ENCODE assay signal across 14 cellular contexts in the genomic region with DNA sequence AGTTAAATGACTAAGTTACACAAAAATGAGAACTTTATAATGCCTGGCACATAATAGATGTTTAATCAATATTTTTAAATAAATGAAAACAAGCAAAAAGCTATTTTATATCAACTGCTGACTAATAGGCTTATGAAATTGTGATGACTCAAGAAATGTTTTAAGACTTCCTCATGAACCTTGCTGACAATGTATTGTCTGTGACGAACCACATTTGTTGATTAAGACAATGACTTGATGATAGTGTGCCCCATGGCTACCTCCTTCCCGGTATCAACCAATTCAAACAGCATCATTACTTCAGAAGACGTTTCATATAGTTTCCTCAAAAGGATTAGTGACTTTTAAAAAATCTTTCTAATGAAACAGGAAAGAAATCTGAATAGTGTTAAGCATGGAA.
A peak's percentile ranks its signal among the peaks of the same experiment; 100 is the strongest.
DNase-seq lines count a peak whose midpoint lies in the region; TF ChIP-seq lines count a peak whose summit lies in the region.
"Had no signal": no experiment of that assay in that cellular context is flagged by ENCODE, and none has a peak within 500 bp of the region (broad histone marks: within the 10 kb centered on the region; RNA-seq: fewer than 3 reads in every experiment).

No MANE protein-coding gene starts in this region.

- CTCF ChIA-PET in HEK293T (lab: Yijun Ruan, JAX), result no interaction called here

- POLR2A ChIA-PET in HEK293T (lab: Yijun Ruan, JAX), result no interaction called here

- peak; percentile 33 for DNase-seq in AG20443 (ENCODE audit: low spot score)
- peak; percentile 22 for DNase-seq in LoVo (ENCODE audit: low spot score)
- peak; percentile 88 for DNase-seq in amniotic epithelial cell (ENCODE audit: low read depth)
- DNase-seq in iris pigment epithelial cell (ENCODE audit: low read depth), result peak; percentile 91
- DNase-seq in DMS 273 treated with DMSO at 0.1 percent for 48 hours (lab: John Stamatoyannopoulos, UW), result no peak
- no peak for DNase-seq in NCI-H2029 (lab: John Stamatoyannopoulos, UW)
- DNase-seq in HEK293T (ENCODE audit: extremely low spot score), result no peak
- DNase-seq in amniotic stem cell (lab: John Stamatoyannopoulos, UW), result no peak
- DNase-seq: activated CD4-positive, alpha-beta T cell treated with anti-CD3 and anti-CD28 coated beads, Interleukin-2, amount 50 U/mL, for 1 hour; DMS79 treated with DMSO at 0.1 percent for 48 hours; NCI-H2081 treated with DMSO at 0.1 percent for 48 hours; NK-92 treated with Interleukin-12 subunit alpha and Interleukin-12 subunit beta, amount 100 ng/mL, for 24 hours; stimulated activated CD4-positive, alpha-beta T cell treated with anti-CD3 and anti-CD28 coated beads, Interleukin-1b, Interleukin-23, amount 100 ng/mL, for 48 hours; uterus had no signal

TF ChIP-seq in HEK293T, 16 proteins besides CTCF, POLR2A, EP300 and RAD21:
- TF ChIP-seq FOXM1 (IDR thresholded peaks at IDR 0.05; ENCODE audit: borderline replicate concordance), result no peak
- TF ChIP-seq SP1 (IDR thresholded peaks at IDR 0.05), result no peak
- TF ChIP-seq FOXK2 (IDR thresholded peaks at IDR 0.05), result no peak
- no peak for TF ChIP-seq BHLHE40 (IDR thresholded peaks at IDR 0.05; ENCODE audit: borderline replicate concordance)
- TF ChIP-seq LEF1 (IDR thresholded peaks at IDR 0.05; ENCODE audit: borderline replicate concordance), result no peak
- TF ChIP-seq, protein P1, sequence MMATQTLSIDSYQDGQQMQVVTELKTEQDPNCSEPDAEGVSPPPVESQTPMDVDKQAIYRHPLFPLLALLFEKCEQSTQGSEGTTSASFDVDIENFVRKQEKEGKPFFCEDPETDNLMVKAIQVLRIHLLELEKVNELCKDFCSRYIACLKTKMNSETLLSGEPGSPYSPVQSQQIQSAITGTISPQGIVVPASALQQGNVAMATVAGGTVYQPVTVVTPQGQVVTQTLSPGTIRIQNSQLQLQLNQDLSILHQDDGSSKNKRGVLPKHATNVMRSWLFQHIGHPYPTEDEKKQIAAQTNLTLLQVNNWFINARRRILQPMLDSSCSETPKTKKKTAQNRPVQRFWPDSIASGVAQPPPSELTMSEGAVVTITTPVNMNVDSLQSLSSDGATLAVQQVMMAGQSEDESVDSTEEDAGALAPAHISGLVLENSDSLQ (IDR thresholded peaks at IDR 0.05), result no peak
- no peak for TF ChIP-seq ARNT (IDR thresholded peaks at IDR 0.05)
- no peak for TF ChIP-seq CTBP1 (IDR thresholded peaks at IDR 0.05; ENCODE audit: borderline replicate concordance)
- no peak for TF ChIP-seq L3MBTL2 (conservative IDR thresholded peaks at IDR 0.05)
- no peak for TF ChIP-seq ZNF384 (IDR thresholded peaks at IDR 0.05)
- no peak for TF ChIP-seq SUZ12 (IDR thresholded peaks at IDR 0.05)
- no peak for TF ChIP-seq TARDBP (IDR thresholded peaks at IDR 0.05)
- no peak for TF ChIP-seq ELF4 (IDR thresholded peaks at IDR 0.05)
- no peak for TF ChIP-seq HDGF (IDR thresholded peaks at IDR 0.05; ENCODE audit: borderline replicate concordance)
- TF ChIP-seq FOXA1 (IDR thresholded peaks at IDR 0.05), result no peak
- TF ChIP-seq NFRKB (IDR thresholded peaks at IDR 0.05), result no peak

Comparison
In these comparisons a context has a peak if more than half of its experiments do, and no peak if none do; other contexts are left out.
1. DNase-seq: peak in AG20443 (single experiment), LoVo (single experiment), amniotic epithelial cell (single experiment) and iris pigment epithelial cell (single experiment); none in DMS 273 treated with DMSO at 0.1 percent for 48 hours (single experiment), NCI-H2029 (single experiment), HEK293T (single experiment) and amniotic stem cell (single experiment).